ENCODE assay signal across 1 cellular context in genomic region chr2:111120253-111121027, GRCh38.
A peak's percentile ranks its signal among the peaks of the same experiment; 100 is the strongest.
TF ChIP-seq lines count a peak whose summit lies in the region.

A gene with protein sequence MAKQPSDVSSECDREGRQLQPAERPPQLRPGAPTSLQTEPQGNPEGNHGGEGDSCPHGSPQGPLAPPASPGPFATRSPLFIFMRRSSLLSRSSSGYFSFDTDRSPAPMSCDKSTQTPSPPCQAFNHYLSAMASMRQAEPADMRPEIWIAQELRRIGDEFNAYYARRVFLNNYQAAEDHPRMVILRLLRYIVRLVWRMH (plus strand): TSS chr2:111120914. CDS start chr2:111123746, 2,832 bp downstream.

TF ChIP-seq in GM12878, 131 proteins besides CTCF, POLR2A, EP300 and RAD21 (continued from another document):
- no peak for TF ChIP-seq BCL11A (IDR thresholded peaks at IDR 0.05; ENCODE audit: low read depth, low read length)
- no peak for TF ChIP-seq RCOR1 (conservative IDR thresholded peaks at IDR 0.05; ENCODE audit: low read depth, low read length)
- TF ChIP-seq, protein P1, sequence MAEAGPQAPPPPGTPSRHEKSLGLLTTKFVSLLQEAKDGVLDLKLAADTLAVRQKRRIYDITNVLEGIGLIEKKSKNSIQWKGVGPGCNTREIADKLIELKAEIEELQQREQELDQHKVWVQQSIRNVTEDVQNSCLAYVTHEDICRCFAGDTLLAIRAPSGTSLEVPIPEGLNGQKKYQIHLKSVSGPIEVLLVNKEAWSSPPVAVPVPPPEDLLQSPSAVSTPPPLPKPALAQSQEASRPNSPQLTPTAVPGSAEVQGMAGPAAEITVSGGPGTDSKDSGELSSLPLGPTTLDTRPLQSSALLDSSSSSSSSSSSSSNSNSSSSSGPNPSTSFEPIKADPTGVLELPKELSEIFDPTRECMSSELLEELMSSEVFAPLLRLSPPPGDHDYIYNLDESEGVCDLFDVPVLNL (IDR thresholded peaks at IDR 0.05; ENCODE audit: low read depth, low read length), result no peak
- TF ChIP-seq, protein P2, sequence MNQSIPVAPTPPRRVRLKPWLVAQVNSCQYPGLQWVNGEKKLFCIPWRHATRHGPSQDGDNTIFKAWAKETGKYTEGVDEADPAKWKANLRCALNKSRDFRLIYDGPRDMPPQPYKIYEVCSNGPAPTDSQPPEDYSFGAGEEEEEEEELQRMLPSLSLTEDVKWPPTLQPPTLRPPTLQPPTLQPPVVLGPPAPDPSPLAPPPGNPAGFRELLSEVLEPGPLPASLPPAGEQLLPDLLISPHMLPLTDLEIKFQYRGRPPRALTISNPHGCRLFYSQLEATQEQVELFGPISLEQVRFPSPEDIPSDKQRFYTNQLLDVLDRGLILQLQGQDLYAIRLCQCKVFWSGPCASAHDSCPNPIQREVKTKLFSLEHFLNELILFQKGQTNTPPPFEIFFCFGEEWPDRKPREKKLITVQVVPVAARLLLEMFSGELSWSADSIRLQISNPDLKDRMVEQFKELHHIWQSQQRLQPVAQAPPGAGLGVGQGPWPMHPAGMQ (IDR thresholded peaks at IDR 0.05; ENCODE audit: borderline replicate concordance), result no peak
- peak; percentile 57; the same call in 1 of the 2 replicates for TF ChIP-seq BACH1 (IDR thresholded peaks at IDR 0.05; ENCODE audit: borderline replicate concordance)
- TF ChIP-seq, protein P3, sequence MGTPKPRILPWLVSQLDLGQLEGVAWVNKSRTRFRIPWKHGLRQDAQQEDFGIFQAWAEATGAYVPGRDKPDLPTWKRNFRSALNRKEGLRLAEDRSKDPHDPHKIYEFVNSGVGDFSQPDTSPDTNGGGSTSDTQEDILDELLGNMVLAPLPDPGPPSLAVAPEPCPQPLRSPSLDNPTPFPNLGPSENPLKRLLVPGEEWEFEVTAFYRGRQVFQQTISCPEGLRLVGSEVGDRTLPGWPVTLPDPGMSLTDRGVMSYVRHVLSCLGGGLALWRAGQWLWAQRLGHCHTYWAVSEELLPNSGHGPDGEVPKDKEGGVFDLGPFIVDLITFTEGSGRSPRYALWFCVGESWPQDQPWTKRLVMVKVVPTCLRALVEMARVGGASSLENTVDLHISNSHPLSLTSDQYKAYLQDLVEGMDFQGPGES (IDR thresholded peaks at IDR 0.05), result peak; percentile 34
- TF ChIP-seq ZNF622 (IDR thresholded peaks at IDR 0.05), result no peak
- no peak for TF ChIP-seq ASH2L (IDR thresholded peaks at IDR 0.05; ENCODE audit: borderline replicate concordance, low read depth)
- TF ChIP-seq PML (IDR thresholded peaks at IDR 0.05; ENCODE audit: low read length), result no peak
- no peak for TF ChIP-seq BMI1 (IDR thresholded peaks at IDR 0.05; ENCODE audit: borderline replicate concordance)
- no peak for TF ChIP-seq PAX5 (IDR thresholded peaks at IDR 0.05; ENCODE audit: borderline replicate concordance, low read depth, low read length)
- TF ChIP-seq, protein P4, sequence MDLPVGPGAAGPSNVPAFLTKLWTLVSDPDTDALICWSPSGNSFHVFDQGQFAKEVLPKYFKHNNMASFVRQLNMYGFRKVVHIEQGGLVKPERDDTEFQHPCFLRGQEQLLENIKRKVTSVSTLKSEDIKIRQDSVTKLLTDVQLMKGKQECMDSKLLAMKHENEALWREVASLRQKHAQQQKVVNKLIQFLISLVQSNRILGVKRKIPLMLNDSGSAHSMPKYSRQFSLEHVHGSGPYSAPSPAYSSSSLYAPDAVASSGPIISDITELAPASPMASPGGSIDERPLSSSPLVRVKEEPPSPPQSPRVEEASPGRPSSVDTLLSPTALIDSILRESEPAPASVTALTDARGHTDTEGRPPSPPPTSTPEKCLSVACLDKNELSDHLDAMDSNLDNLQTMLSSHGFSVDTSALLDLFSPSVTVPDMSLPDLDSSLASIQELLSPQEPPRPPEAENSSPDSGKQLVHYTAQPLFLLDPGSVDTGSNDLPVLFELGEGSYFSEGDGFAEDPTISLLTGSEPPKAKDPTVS (IDR thresholded peaks at IDR 0.05; ENCODE audit: low read depth, low read length), result no peak
- peak; percentile 27; the same call in 1 of the 2 replicates for TF ChIP-seq RB1 (IDR thresholded peaks at IDR 0.05; ENCODE audit: borderline replicate concordance)
- TF ChIP-seq SMARCA5 (IDR thresholded peaks at IDR 0.05), result peak; percentile 91
- TF ChIP-seq CBX3 (IDR thresholded peaks at IDR 0.05; ENCODE audit: borderline replicate concordance, low read depth), result no peak
- peak; percentile 24; the same call in 1 of the 2 replicates for TF ChIP-seq TCF12 (IDR thresholded peaks at IDR 0.05; ENCODE audit: low read depth, low read length)
- TF ChIP-seq SMAD5 (IDR thresholded peaks at IDR 0.05; ENCODE audit: low read depth), result no peak
- TF ChIP-seq POLR2AphosphoS5 (IDR thresholded peaks at IDR 0.05; ENCODE audit: low read length), result peak; percentile 75
- peak; percentile 98 for TF ChIP-seq TAF1 (IDR thresholded peaks at IDR 0.05; ENCODE audit: borderline replicate concordance, low read depth, low read length)
- TF ChIP-seq EED (IDR thresholded peaks at IDR 0.05; ENCODE audit: low read depth), result no peak
- TF ChIP-seq PAX8 (IDR thresholded peaks at IDR 0.05), result no peak
- TF ChIP-seq IKZF2 (IDR thresholded peaks at IDR 0.05), result no peak
- no peak for TF ChIP-seq HDAC6 (IDR thresholded peaks at IDR 0.05; ENCODE audit: unreplicated experiment)
- TF ChIP-seq MYC (IDR thresholded peaks at IDR 0.05; ENCODE audit: insufficient read depth, insufficient read length, insufficient replicate concordance, low read length, severe bottlenecking), result no peak
TF ChIP-seq in GM12878: peak in this region for 27.
